ENCODE assay signal across 14 cellular contexts in the genomic region with DNA sequence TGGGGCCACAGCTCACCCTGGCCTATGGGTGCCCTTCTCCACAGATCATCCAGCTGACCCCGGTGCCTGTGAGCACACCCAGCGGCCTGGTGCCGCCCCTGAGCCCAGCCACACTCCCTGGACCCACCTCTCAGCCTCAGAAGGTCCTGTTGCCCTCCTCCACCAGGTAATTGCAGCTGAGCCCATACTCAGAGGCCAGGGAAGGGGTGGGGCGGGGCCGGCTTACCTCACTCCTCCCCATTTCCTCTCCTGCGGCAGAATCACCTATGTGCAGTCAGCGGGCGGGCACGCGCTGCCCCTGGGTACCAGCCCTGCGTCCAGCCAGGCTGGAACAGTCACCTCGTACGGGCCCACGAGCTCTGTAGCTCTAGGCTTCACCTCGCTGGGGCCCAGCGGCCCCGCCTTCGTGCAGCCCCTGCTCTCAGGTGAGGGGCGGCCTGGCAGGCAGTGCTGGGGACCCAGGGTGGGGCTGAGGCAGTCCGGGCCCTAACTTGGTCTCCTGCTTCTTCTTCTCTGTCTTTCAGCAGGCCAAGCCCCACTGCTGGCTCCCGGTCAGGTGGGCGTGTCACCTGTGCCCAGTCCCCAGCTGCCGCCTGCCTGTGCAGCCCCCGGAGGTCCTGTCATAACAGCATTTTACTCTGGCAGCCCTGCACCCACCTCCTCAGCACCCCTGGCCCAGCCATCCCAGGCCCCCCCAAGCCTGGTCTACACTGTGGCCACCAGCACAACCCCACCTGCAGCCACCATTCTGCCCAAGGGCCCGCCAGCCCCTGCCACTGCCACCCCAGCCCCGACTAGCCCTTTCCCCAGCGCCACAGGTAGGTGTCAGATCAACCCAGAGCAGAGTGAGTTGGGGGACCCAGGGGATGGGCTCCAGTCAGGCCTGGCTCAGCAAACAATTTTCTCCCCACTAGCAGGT. TPM values are rescaled to one million over a fixed set of nuclear protein-coding genes. Genes with fewer than 3 reads are reported as not detected.
A peak's percentile ranks its signal among the peaks of the same experiment; 100 is the strongest.
DNase-seq lines count a peak whose midpoint lies in the region; ATAC-seq and TF ChIP-seq lines count a peak whose summit lies in the region.
"Had no signal": no experiment of that assay in that cellular context is flagged by ENCODE, and none has a peak within 500 bp of the region (broad histone marks: within the 10 kb centered on the region; RNA-seq: fewer than 3 reads in every experiment).

No MANE protein-coding gene starts in this region.

- H3K9me3 Mint-ChIP-seq in activated CD4-positive, alpha-beta memory T cell treated with anti-CD3 and anti-CD28 coated beads for 36 hours, result no peaks in the 10 kb centered on the region
- H3K9me3 Mint-ChIP-seq: activated B cell treated with CpG ODN at 0.5 μM for 24 hours had no signal

- no peak for TF ChIP-seq POLR2A in transverse colon (IDR thresholded peaks at IDR 0.05)

- DNase-seq in Right ventricle myocardium inferior (ENCODE audit: missing footprints) (peak; percentile 53), left cardiac atrium (no peak), epithelial cell of esophagus (ENCODE audit: low read depth) (peak; percentile 42), transverse colon (peak; percentile 50)
- no peak for DNase-seq in activated CD4-positive, alpha-beta memory T cell treated with anti-CD3 and anti-CD28 coated beads for 36 hours
- no peak for DNase-seq in stimulated activated CD4-positive, alpha-beta T cell treated with anti-CD3 and anti-CD28 coated beads, Interleukin-2, amount 100 ng/mL, for 24 hours
- DNase-seq: activated B cell treated with CpG ODN at 0.5 μM for 24 hours; effector memory CD4-positive, alpha-beta T cell; left ventricle myocardium superior; NCI-H1105 treated with DMSO at 0.1 percent for 48 hours; NCI-H2171; stimulated activated CD4-positive, alpha-beta T cell treated with anti-CD3 and anti-CD28 coated beads, Interleukin-12 subunit alpha, Interleukin-12 subunit beta, amount 100 ng/mL, for 4 hours; stimulated activated naive CD8-positive, alpha-beta T cell treated with anti-CD3 and anti-CD28 coated beads, Interleukin-15, Interleukin-2, amounts not matched to agents 100 U/mL and 50 U/mL, for 24 hours had no signal

- H3K4me1 Mint-ChIP-seq in activated CD4-positive, alpha-beta memory T cell treated with anti-CD3 and anti-CD28 coated beads for 36 hours (ENCODE audit: low read depth), result peaks cover 9% of the 10 kb centered on the region

- no peaks in the 10 kb centered on the region for H3K27me3 Mint-ChIP-seq in activated CD4-positive, alpha-beta memory T cell treated with anti-CD3 and anti-CD28 coated beads for 36 hours
- H3K27me3 Mint-ChIP-seq: activated B cell treated with CpG ODN at 0.5 μM for 24 hours had no signal

- in situ Hi-C loops in transverse colon (cut with MboI; ENCODE audit: low pct_ligation_motif_present in 1 of 4, low pct_unique_long_range_greater_than_20kb in 1 of 4, low sequenced_read_pairs in 3 of 4), result loop anchor here in 2 of 4 donors (10.0 kb wide), 1 partner anchor 158 kb away; the partner anchor contains the start of gene POU2F2 (in 2 of the 2)

- WGBS in transverse colon (ENCODE audit: low coverage in 1 of 2), 2 donors, result 80% methylated on average over 15 of the region's 27 CpGs; no CpG with 5 or more reads in 1 of the 2 donors

- H3K27ac Mint-ChIP-seq in activated CD4-positive, alpha-beta memory T cell treated with anti-CD3 and anti-CD28 coated beads for 36 hours, result no peak overlapping the region
- H3K27ac Mint-ChIP-seq: activated B cell treated with CpG ODN at 0.5 μM for 24 hours had no signal

- no peak for TF ChIP-seq EP300 in transverse colon (IDR thresholded peaks at IDR 0.05; ENCODE audit: low read depth)

- no peak for ATAC-seq in Right ventricle myocardium inferior
- ATAC-seq in left cardiac atrium, result no peak
- ATAC-seq: left ventricle myocardium superior; stimulated activated naive CD8-positive, alpha-beta T cell treated with anti-CD3 and anti-CD28 coated beads, Interleukin-15, Interleukin-2, amounts not matched to agents 100 U/mL and 50 U/mL, for 24 hours had no signal

- no peaks in the 10 kb centered on the region for H3K9me3 ChIP-seq in transverse colon
- H3K9me3 ChIP-seq: vagina had no signal

- H3K36me3 ChIP-seq in transverse colon, result peaks cover 0 to 33% (median 4%) of the 10 kb centered on the region in 4 donors

- intact Hi-C loops in Right ventricle myocardium inferior (cut with DNase I), result no loop called here
- intact Hi-C loops in left cardiac atrium (cut with DNase I), result loop anchor here in 1 of 2 donors (5.0 kb wide), 1 partner anchor 45 kb away; no protein-coding TSS in a partner anchor
- intact Hi-C loops in transverse colon (cut with DNase I; ENCODE audit: low total_unique reads), result no loop called here
- intact Hi-C loops in activated CD4-positive, alpha-beta memory T cell treated with anti-CD3 and anti-CD28 coated beads for 36 hours (cut with micrococcal nuclease), result no loop called here

- H3K27ac ChIP-seq in transverse colon, result peak overlapping the region in 1 of 4 donors; percentile 25
- H3K27ac ChIP-seq: vagina had no signal

- CTCF ChIA-PET in activated CD4-positive, alpha-beta memory T cell treated with anti-CD3 and anti-CD28 coated beads for 36 hours (lab: Charles Lee), result no interaction called here

- H3K4me3 ChIP-seq in epithelial cell of esophagus (ENCODE audit: low read length) (no peak overlapping the region), transverse colon (no peak overlapping the region)
- H3K4me3 ChIP-seq: vagina had no signal

- no peak overlapping the region for H3K4me3 Mint-ChIP-seq in activated CD4-positive, alpha-beta memory T cell treated with anti-CD3 and anti-CD28 coated beads for 36 hours
- H3K4me3 Mint-ChIP-seq: activated B cell treated with CpG ODN at 0.5 μM for 24 hours had no signal

- POLR2A ChIA-PET in activated CD4-positive, alpha-beta memory T cell treated with anti-CD3 and anti-CD28 coated beads for 36 hours (lab: Charles Lee), result no interaction called here

- H3K4me1 ChIP-seq in transverse colon, result peaks cover 0 to 17% (median 9%) of the 10 kb centered on the region in 4 donors
- H3K4me1 ChIP-seq: vagina had no signal

- no peak for TF ChIP-seq CTCF in epithelial cell of esophagus (IDR thresholded peaks at IDR 0.05; ENCODE audit: insufficient read depth, low read depth, low read length, missing control alignments)
- TF ChIP-seq CTCF in transverse colon (IDR thresholded peaks at IDR 0.05), result no peak

- peaks cover 15% of the 10 kb centered on the region for H3K36me3 Mint-ChIP-seq in activated CD4-positive, alpha-beta memory T cell treated with anti-CD3 and anti-CD28 coated beads for 36 hours

- no peaks in the 10 kb centered on the region for H3K27me3 ChIP-seq in transverse colon
- H3K27me3 ChIP-seq: vagina had no signal

RNA-seq across cellular contexts. Expression of gene PRR19, which starts 9.6 kb away (rescaled TPM):
- total RNA-seq in Right ventricle myocardium inferior (0.51 TPM), left cardiac atrium (under 1 TPM; 0.12 to 0.16 TPM), transverse colon (under 1 TPM in 2 of 4 donors, not detected in 2; 0.41 to 0.79 TPM)
- total RNA-seq in activated CD4-positive, alpha-beta memory T cell treated with anti-CD3 and anti-CD28 coated beads for 36 hours, result under 1 TPM; 0.61 to 0.81 TPM
- total RNA-seq: left ventricle myocardium superior, vagina had no signal

RNA-seq across cellular contexts. Expression of gene PAFAH1B3, which starts 10.1 kb away (rescaled TPM):
- total RNA-seq in Right ventricle myocardium inferior (3.7 TPM), left cardiac atrium (1 to 10 TPM; 4.1 to 6.2 TPM), transverse colon (10 to 100 TPM in 3 of 4 donors, not detected in 1; 16.7 to 35.2 (median 24.4) TPM)
- 10 to 100 TPM; 46.6 to 54.7 TPM for total RNA-seq in activated CD4-positive, alpha-beta memory T cell treated with anti-CD3 and anti-CD28 coated beads for 36 hours

RNA-seq across cellular contexts. Expression of gene TMEM145, which starts 20.8 kb away (rescaled TPM):
- total RNA-seq in Right ventricle myocardium inferior (0.16 TPM), left cardiac atrium (1 to 10 TPM in 1 of 2 donors, under 1 TPM in 1; 0.50 to 1.4 TPM), transverse colon (not detected)
- under 1 TPM in 1 of 2 experiments, not detected in 1; 0.29 TPM for total RNA-seq in activated CD4-positive, alpha-beta memory T cell treated with anti-CD3 and anti-CD28 coated beads for 36 hours
- total RNA-seq: activated B cell treated with CpG ODN at 0.5 μM for 24 hours, vagina had no signal

RNA-seq across cellular contexts. Expression of gene CIC, which starts 23.2 kb away (rescaled TPM):
- total RNA-seq in Right ventricle myocardium inferior, result 34.6 TPM
- total RNA-seq in left cardiac atrium, result 10 to 100 TPM; 34.7 to 42.1 TPM
- 10 to 100 TPM; 35.1 to 96.5 (median 43.6) TPM for total RNA-seq in transverse colon
- total RNA-seq in activated CD4-positive, alpha-beta memory T cell treated with anti-CD3 and anti-CD28 coated beads for 36 hours, result 10 to 100 TPM; 56.9 to 64.2 TPM

RNA-seq across cellular contexts. Expression of gene MEGF8, which starts 33.1 kb away (rescaled TPM):
- total RNA-seq in Right ventricle myocardium inferior (32.6 TPM), left cardiac atrium (10 to 100 TPM; 28.2 to 29.5 TPM), transverse colon (10 to 100 TPM; 15.3 to 40.4 (median 22.8) TPM)
- 1 to 10 TPM; 6.0 to 7.2 TPM for total RNA-seq in activated CD4-positive, alpha-beta memory T cell treated with anti-CD3 and anti-CD28 coated beads for 36 hours

Comparison
In these comparisons a context has a peak if more than half of its experiments do, and no peak if none do; other contexts are left out.
1. DNase-seq: peak in Right ventricle myocardium inferior (single experiment), epithelial cell of esophagus (single experiment) and transverse colon (single experiment); none in left cardiac atrium (single experiment), activated CD4-positive, alpha-beta memory T cell treated with anti-CD3 and anti-CD28 coated beads for 36 hours (single experiment) and stimulated activated CD4-positive, alpha-beta T cell treated with anti-CD3 and anti-CD28 coated beads, Interleukin-2, amount 100 ng/mL, for 24 hours (0 of 2).